ENCODE assay signal across 2 cellular contexts in the genomic region with DNA sequence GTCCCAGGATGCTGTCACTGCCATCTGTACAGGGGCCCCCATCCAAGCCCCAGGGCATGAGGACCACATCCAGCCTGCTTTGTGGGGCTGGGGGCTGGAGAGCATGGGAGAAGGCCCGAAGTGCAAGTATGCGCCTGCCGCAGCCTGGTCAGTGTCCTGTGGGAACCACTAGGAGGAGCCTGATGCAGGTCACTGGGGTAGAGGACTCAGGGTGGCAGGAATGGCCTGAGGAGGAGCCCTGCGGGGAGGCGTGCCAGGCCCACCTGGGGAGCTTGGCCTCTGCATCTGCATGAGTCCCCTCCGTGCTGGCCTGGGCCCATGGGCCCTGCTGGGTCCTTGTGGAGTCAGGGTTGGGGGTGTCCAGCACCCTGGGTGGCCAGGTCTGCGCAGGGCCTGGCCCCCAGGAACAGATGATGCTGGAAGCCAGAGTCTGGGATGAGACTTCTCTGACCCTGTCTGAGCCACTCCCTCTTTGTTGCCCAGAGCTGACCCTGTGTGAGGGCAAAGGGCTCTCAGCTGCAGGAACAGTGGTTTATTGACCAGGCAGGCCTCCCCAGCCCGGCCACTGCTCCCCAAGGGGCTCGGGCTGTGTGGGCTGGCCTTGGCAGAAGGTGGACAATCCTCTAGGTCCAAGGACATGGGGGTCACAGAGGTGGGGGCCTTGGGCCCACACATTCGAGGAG. TPM values are rescaled to one million over a fixed set of nuclear protein-coding genes. Genes with fewer than 3 reads are reported as not detected.
"Had no signal": no experiment of that assay in that cellular context is flagged by ENCODE, and none has a peak within 500 bp of the region (broad histone marks: within the 10 kb centered on the region; RNA-seq: fewer than 3 reads in every experiment).

No MANE protein-coding gene starts in this region.

RNA-seq across cellular contexts. Expression of a gene that starts 23.7 kb away (rescaled TPM):
- total RNA-seq: IMR-90, M059J had no signal
